Comparison of ENCODE assay signal across 11 cellular contexts in the genomic region with DNA sequence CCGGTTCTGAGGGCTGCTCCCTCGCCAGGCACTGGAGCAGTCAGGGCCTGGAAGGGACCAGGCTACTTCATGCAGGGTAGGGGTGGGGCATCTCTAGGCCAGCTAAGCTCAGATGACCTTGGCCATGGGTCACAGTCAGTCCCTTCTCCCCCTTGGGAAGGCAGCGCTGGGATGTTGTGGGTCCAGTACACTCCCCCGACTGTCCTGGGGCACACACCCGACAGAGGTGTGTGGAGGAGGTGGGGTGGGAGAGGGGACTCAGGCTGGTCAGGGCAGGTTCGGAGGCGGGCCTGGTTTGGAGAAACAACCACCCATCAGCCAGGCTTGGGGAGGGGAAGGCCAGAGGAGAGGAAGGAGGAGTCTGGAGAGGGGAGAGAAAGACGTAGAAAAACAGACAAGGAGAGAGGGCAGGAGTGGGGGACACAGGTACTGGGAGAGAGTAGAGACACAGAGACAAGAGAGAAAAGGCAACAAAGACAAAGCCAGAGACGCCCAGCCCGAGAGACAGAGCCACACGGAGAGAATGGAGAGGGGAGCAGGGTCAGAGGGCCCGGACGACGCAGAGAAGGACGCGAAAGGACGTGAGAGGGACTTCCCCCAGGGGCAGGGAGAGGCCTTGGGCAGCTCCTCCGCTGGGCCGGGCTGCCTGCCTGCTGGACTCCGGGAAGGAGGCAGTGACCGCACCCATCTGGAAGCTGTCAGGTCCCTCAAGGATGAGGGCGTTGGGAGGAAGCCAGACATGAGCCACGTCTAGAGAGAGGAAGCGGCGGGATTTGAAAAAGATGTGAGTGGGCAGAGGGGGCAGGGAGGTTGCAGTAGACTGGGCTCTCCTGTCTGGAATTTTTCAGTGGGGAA. TPM values are rescaled to one million over a fixed set of nuclear protein-coding genes. Genes with fewer than 3 reads are reported as not detected.
DNase-seq lines count a peak whose midpoint lies in the region; ATAC-seq, FAIRE-seq and TF ChIP-seq lines count a peak whose summit lies in the region.
"Had no signal": no experiment of that assay in that cellular context is flagged by ENCODE, and none has a peak within 500 bp of the region (broad histone marks: within the 10 kb centered on the region; RNA-seq: fewer than 3 reads in every experiment).

No MANE protein-coding gene starts in this region.

- DNase-seq in AG08395 (ENCODE audit: low spot score) (peak; percentile 94), SK-N-DZ (ENCODE audit: low spot score) (peak; percentile 27), omental fat pad (ENCODE audit: low spot score) (no peak), HT-29 (ENCODE audit: low spot score) (no peak), GM19239 (ENCODE audit: insufficient read length, low spot score) (no peak), NCI-H510A treated with DMSO at 0.1 percent for 48 hours (lab: John Stamatoyannopoulos, UW) (no peak), HuH-7.5 (ENCODE audit: low spot score) (no peak)
- DNase-seq: NCI-H1694; stimulated activated CD4-positive, alpha-beta T cell treated with anti-CD3 and anti-CD28 coated beads, Interleukin-12 subunit alpha, Interleukin-12 subunit beta, amount 100 ng/mL, for 4 hours had no signal

- FAIRE-seq in GM19239 (lab: Jason Lieb, UNC), result no peak

- no peaks in the 10 kb centered on the region for H3K27me3 ChIP-seq in gastroesophageal sphincter
- H3K27me3 ChIP-seq: BLaER1 had no signal

- H3K9me3 ChIP-seq in gastroesophageal sphincter, result no peaks in the 10 kb centered on the region
- H3K9me3 ChIP-seq: BLaER1 had no signal

- no peak for TF ChIP-seq CTCF in gastroesophageal sphincter (IDR thresholded peaks at IDR 0.05)
- no peak for TF ChIP-seq CTCF in omental fat pad (IDR thresholded peaks at IDR 0.05)

- no peak for TF ChIP-seq EP300 in gastroesophageal sphincter (IDR thresholded peaks at IDR 0.05)

- peak overlapping the region in 3 of 4 donors; percentile 52 to 63 (median 53) for H3K27ac ChIP-seq in gastroesophageal sphincter
- H3K27ac ChIP-seq: BLaER1 had no signal

- peak overlapping the region in 1 of 2 donors; percentile 3 for H3K4me3 ChIP-seq in gastroesophageal sphincter
- H3K4me3 ChIP-seq: BLaER1 had no signal

- H3K4me1 ChIP-seq in gastroesophageal sphincter, result peaks cover 0 to 33% (median 14%) of the 10 kb centered on the region in 3 donors

- ATAC-seq in gastroesophageal sphincter (peak; percentile 95), omental fat pad (ENCODE audit: low FRiP score) (peak; percentile 97)

- TF ChIP-seq POLR2A in gastroesophageal sphincter (IDR thresholded peaks at IDR 0.05), result no peak

- H3K36me3 ChIP-seq in gastroesophageal sphincter, result no peaks in the 10 kb centered on the region
- H3K36me3 ChIP-seq: BLaER1 had no signal

- WGBS in gastroesophageal sphincter (ENCODE audit: low coverage in 1 of 2), 2 donors, result 10 to 13% methylated on average over 4 to 17 of the region's 25 CpGs

RNA-seq across cellular contexts. Expression of a gene that starts 30.6 kb away (rescaled TPM):
- 19.0 and 20.0 TPM in 2 replicates for polyA plus RNA-seq in SK-N-DZ (2014; cell fraction: cytosol; rRNA removed)
- 8.4 and 10.4 TPM in 2 replicates for polyA plus RNA-seq in SK-N-DZ (2014; cell fraction: nucleus; rRNA removed)
- total RNA-seq in gastroesophageal sphincter (10 to 100 TPM; 23.5 to 53.7 (median 38.2) TPM), omental fat pad (100 to 1,000 TPM; 153 to 281 (median 161) TPM)
- 107 and 118 TPM in 2 replicates for total RNA-seq in HT-29 (2014; rRNA removed; shearing (Covaris generic))

Comparison
In these comparisons a context has a peak if more than half of its experiments do, and no peak if none do; other contexts are left out.
1. DNase-seq: peak in AG08395 (single experiment) and SK-N-DZ (single experiment); none in omental fat pad (single experiment), HT-29 (single experiment), GM19239 (single experiment), NCI-H510A treated with DMSO at 0.1 percent for 48 hours (single experiment) and HuH-7.5 (single experiment).